ENCODE assay signal across 9 cellular contexts in genomic region chr2:45860136-45861106, GRCh38.
DNase-seq lines count a peak whose midpoint lies in the region; ATAC-seq, FAIRE-seq and TF ChIP-seq lines count a peak whose summit lies in the region.
"Had no signal": no experiment of that assay in that cellular context is flagged by ENCODE, and none has a peak within 500 bp of the region (broad histone marks: within the 10 kb centered on the region; RNA-seq: fewer than 3 reads in every experiment).

No MANE protein-coding gene starts in this region.

- no peak overlapping the region for H3K4me3 Mint-ChIP-seq in mesothelial cell of epicardium

- H3K9me3 Mint-ChIP-seq in mesothelial cell of epicardium, result peaks cover 7% of the 10 kb centered on the region

- TF ChIP-seq POLR2A in H54 (IDR thresholded peaks at IDR 0.05; ENCODE audit: low read depth, low read length), result no peak

- H3K36me3 Mint-ChIP-seq in mesothelial cell of epicardium, result no peaks in the 10 kb centered on the region

- no peak for ATAC-seq in HG02571 (IDR thresholded peaks at IDR 0.05; ENCODE audit: unreplicated experiment)

- DNase-seq in DMS79 treated with DMSO at 0.1 percent for 48 hours (lab: John Stamatoyannopoulos, UW) (peak; percentile 78), M059J (ENCODE audit: low read depth) (peak; percentile 15), hypothalamus (lab: John Stamatoyannopoulos, UW) (peak in 41 of 51 donors; percentile 13 to 84 (median 53)), smooth muscle cell of the brain vasculature (ENCODE audit: low read depth, low spot score) (peak; percentile 43), H54 (ENCODE audit: insufficient read length, low spot score) (no peak), mesothelial cell of epicardium (ENCODE audit: low spot score in 2 of 2, unreplicated experiment in 2 of 2) (no peak)

- peak overlapping the region; percentile 29 for H3K27ac ChIP-seq in angular gyrus (ENCODE audit: low read depth, low read length)
- H3K27ac ChIP-seq: KMS-11 had no signal

- no peaks in the 10 kb centered on the region for H3K27me3 Mint-ChIP-seq in mesothelial cell of epicardium (ENCODE audit: low read depth)

- no peak for FAIRE-seq in H54 (lab: Jason Lieb, UNC)

- peaks cover 21% of the 10 kb centered on the region for H3K4me1 Mint-ChIP-seq in mesothelial cell of epicardium

- TF ChIP-seq CTCF in mesothelial cell of epicardium (IDR thresholded peaks at IDR 0.05; ENCODE audit: unreplicated experiment), result no peak

- H3K27ac Mint-ChIP-seq in mesothelial cell of epicardium, result no peak overlapping the region

Comparison
In these comparisons a context has a peak if more than half of its experiments do, and no peak if none do; other contexts are left out.
1. DNase-seq: peak in DMS79 treated with DMSO at 0.1 percent for 48 hours (single experiment), M059J (single experiment), hypothalamus (41 of 51) and smooth muscle cell of the brain vasculature (single experiment); none in H54 (single experiment) and mesothelial cell of epicardium (0 of 2).